ENCODE assay signal across 30 cellular contexts in the genomic region with DNA sequence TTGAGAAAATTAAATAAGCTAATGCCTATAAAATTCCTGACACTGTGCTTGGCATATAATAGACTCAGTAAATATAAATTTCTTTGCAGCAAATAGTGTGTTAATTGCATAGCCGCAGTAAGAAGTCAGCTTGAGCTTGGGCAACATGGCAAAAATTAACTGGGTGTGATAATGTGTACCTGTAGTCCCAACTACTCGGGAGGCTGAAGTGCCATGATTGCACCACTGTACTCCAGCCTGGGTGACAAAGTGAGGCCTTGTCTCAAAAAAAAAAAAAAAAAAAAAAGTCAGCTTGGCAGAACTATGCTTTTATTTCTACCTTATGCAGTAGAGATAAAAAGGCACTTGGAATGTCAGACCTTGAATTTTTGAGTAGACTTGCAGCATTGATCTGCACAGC.
"Had no signal": no experiment of that assay in that cellular context is flagged by ENCODE, and none has a peak within 500 bp of the region (broad histone marks: within the 10 kb centered on the region; RNA-seq: fewer than 3 reads in every experiment).

No MANE protein-coding gene starts in this region.

- H2AFZ ChIP-seq: neural progenitor cell had no signal

- H3K4me1 ChIP-seq: breast epithelium, right lobe of liver, vagina had no signal

- DNase-seq: activated CD4-positive, alpha-beta memory T cell treated with anti-CD3 and anti-CD28 coated beads, Interleukin-2, amount 10 ng/mL, durations not matched to agents 7 days and 5 days; activated CD4-positive, alpha-beta T cell treated with anti-CD3 and anti-CD28 coated beads for 1 hour; activated CD4-positive, alpha-beta T cell treated with anti-CD3 and anti-CD28 coated beads, Interleukin-2, amount 10 ng/mL, durations not matched to agents 7 days and 5 days; activated CD8-positive, alpha-beta memory T cell treated with anti-CD3 and anti-CD28 coated beads, Interleukin-2, amount 50 U/mL, for 48 hours; activated gamma-delta T cell; activated naive CD4-positive, alpha-beta T cell treated with anti-CD3 and anti-CD28 coated beads, Interleukin-2, amount 10 ng/mL, durations not matched to agents 7 days and 5 days; activated naive CD8-positive, alpha-beta T cell treated with anti-CD3 and anti-CD28 coated beads, Interleukin-2, amount 10 ng/mL, durations not matched to agents 7 days and 5 days; activated T-cell treated with anti-CD3 and anti-CD28 coated beads, Interleukin-2, amount 50 U/mL, for 24 hours; central memory CD4-positive, alpha-beta T cell; endodermal cell; foreskin fibroblast; head of caudate nucleus; hypothalamus; immature natural killer cell; naive B cell; occipital lobe; right lobe of liver; stimulated activated CD4-positive, alpha-beta T cell treated with anti-CD3 and anti-CD28 coated beads, Interleukin-2, amount 100 ng/mL, for 48 hours; stimulated activated naive CD4-positive, alpha-beta T cell treated with Interleukin-2 at 50 U/mL for 16 hours; SW 1271; T-helper 17 cell; T1000 had no signal

- H3K27ac Mint-ChIP-seq: activated CD4-positive, alpha-beta memory T cell treated with anti-CD3 and anti-CD28 coated beads, Interleukin-2, amount 10 ng/mL, durations not matched to agents 7 days and 5 days; activated CD4-positive, alpha-beta T cell treated with anti-CD3 and anti-CD28 coated beads, Interleukin-2, amount 10 ng/mL, durations not matched to agents 7 days and 5 days; activated naive CD4-positive, alpha-beta T cell treated with anti-CD3 and anti-CD28 coated beads, Interleukin-2, amount 10 ng/mL, durations not matched to agents 7 days and 5 days; activated naive CD8-positive, alpha-beta T cell treated with anti-CD3 and anti-CD28 coated beads, Interleukin-2, amount 10 ng/mL, durations not matched to agents 7 days and 5 days; dendritic cell treated with granulocyte-macrophage colony-stimulating factor and Interleukin-4, amounts not matched to agents 40 ng/mL and 50 ng/mL, for 4 days; endodermal cell; neural progenitor cell; T-helper 17 cell had no signal

- H3K9me3 Mint-ChIP-seq: dendritic cell treated with granulocyte-macrophage colony-stimulating factor and Interleukin-4, amounts not matched to agents 40 ng/mL and 50 ng/mL, for 4 days; immature natural killer cell had no signal

- H3K9me3 ChIP-seq: breast epithelium, right lobe of liver, tibial nerve, vagina had no signal

- H3K27me3 ChIP-seq: breast epithelium, neural progenitor cell, right lobe of liver, tibial nerve, vagina had no signal

- H3K4me1 Mint-ChIP-seq: activated CD4-positive, alpha-beta memory T cell treated with anti-CD3 and anti-CD28 coated beads, Interleukin-2, amount 10 ng/mL, durations not matched to agents 7 days and 5 days had no signal

- H3K27ac ChIP-seq: breast epithelium, neural progenitor cell, right lobe of liver, tibial nerve, vagina had no signal

- H3K4me3 ChIP-seq: breast epithelium, neural progenitor cell, right lobe of liver, tibial nerve, vagina had no signal

- H3K4me2 ChIP-seq: neural progenitor cell had no signal

- H3K36me3 ChIP-seq: breast epithelium, neural progenitor cell, right lobe of liver, tibial nerve had no signal

- H3K27me3 Mint-ChIP-seq: activated CD4-positive, alpha-beta memory T cell treated with anti-CD3 and anti-CD28 coated beads, Interleukin-2, amount 10 ng/mL, durations not matched to agents 7 days and 5 days; activated CD4-positive, alpha-beta T cell treated with anti-CD3 and anti-CD28 coated beads, Interleukin-2, amount 10 ng/mL, durations not matched to agents 7 days and 5 days; activated naive CD4-positive, alpha-beta T cell treated with anti-CD3 and anti-CD28 coated beads, Interleukin-2, amount 10 ng/mL, durations not matched to agents 7 days and 5 days; activated naive CD8-positive, alpha-beta T cell treated with anti-CD3 and anti-CD28 coated beads, Interleukin-2, amount 10 ng/mL, durations not matched to agents 7 days and 5 days; activated T-cell treated with anti-CD3 and anti-CD28 coated beads, Interleukin-2, amount 50 U/mL, for 24 hours; dendritic cell treated with granulocyte-macrophage colony-stimulating factor and Interleukin-4, amounts not matched to agents 40 ng/mL and 50 ng/mL, for 4 days; naive B cell; T-helper 17 cell had no signal

- H3K4me3 Mint-ChIP-seq: activated CD4-positive, alpha-beta memory T cell treated with anti-CD3 and anti-CD28 coated beads, Interleukin-2, amount 10 ng/mL, durations not matched to agents 7 days and 5 days; activated CD4-positive, alpha-beta T cell treated with anti-CD3 and anti-CD28 coated beads, Interleukin-2, amount 10 ng/mL, durations not matched to agents 7 days and 5 days; activated naive CD4-positive, alpha-beta T cell treated with anti-CD3 and anti-CD28 coated beads, Interleukin-2, amount 10 ng/mL, durations not matched to agents 7 days and 5 days; activated naive CD8-positive, alpha-beta T cell treated with anti-CD3 and anti-CD28 coated beads, Interleukin-2, amount 10 ng/mL, durations not matched to agents 7 days and 5 days; activated T-cell treated with anti-CD3 and anti-CD28 coated beads, Interleukin-2, amount 50 U/mL, for 24 hours; dendritic cell treated with granulocyte-macrophage colony-stimulating factor and Interleukin-4, amounts not matched to agents 40 ng/mL and 50 ng/mL, for 4 days; endodermal cell; immature natural killer cell; naive B cell; neural progenitor cell; T-helper 17 cell; WTC11 had no signal

- ATAC-seq: esophagus mucosa, left lobe of liver, right lobe of liver, T-helper 17 cell, WTC11 had no signal
